In genomic region chr16:78740269-78740668, GRCh38 we compare ENCODE assay signal across 13 cellular contexts.
A peak's percentile ranks its signal among the peaks of the same experiment; 100 is the strongest.
DNase-seq lines count a peak whose midpoint lies in the region; ATAC-seq, FAIRE-seq and TF ChIP-seq lines count a peak whose summit lies in the region.
"Had no signal": no experiment of that assay in that cellular context is flagged by ENCODE, and none has a peak within 500 bp of the region (broad histone marks: within the 10 kb centered on the region; RNA-seq: fewer than 3 reads in every experiment).

No MANE protein-coding gene starts in this region.

- H4K20me1 ChIP-seq in PC-3 (ENCODE audit: low read length) = no peaks in the 10 kb centered on the region

- no peak for FAIRE-seq in kidney (lab: Jason Lieb, UNC)
- FAIRE-seq: A549, GM19239 had no signal

- H3K9ac ChIP-seq in kidney (ENCODE audit: low read length in 2 of 2) (no peak overlapping the region), PC-3 (ENCODE audit: low read length) (no peak overlapping the region)

- H3K27ac ChIP-seq in Peyer's patch (no peak overlapping the region), kidney (ENCODE audit: low read depth in 2 of 2, low read length in 2 of 2) (no peak overlapping the region), right lobe of liver (no peak overlapping the region), PC-3 (ENCODE audit: low read length) (no peak overlapping the region)
- H3K27ac ChIP-seq: A549 had no signal

- H3K9me2 ChIP-seq in PC-3 (replicated peaks; ENCODE audit: low read length) = no peaks in the 10 kb centered on the region

- H3K27me3 ChIP-seq in Peyer's patch (no peaks in the 10 kb centered on the region), right lobe of liver (no peaks in the 10 kb centered on the region), PC-3 (ENCODE audit: low read length) (no peaks in the 10 kb centered on the region)

- no TSS peak for BruUV-seq in PC-3 (replicated peaks; lab: Mats Ljungman, UMichigan)

- WGBS in right lobe of liver (ENCODE audit: insufficient coverage, low coverage, low lambda C conversion rate, missing lambda C conversion rate) = 51% methylated on average over 9 of the region's 12 CpGs

- ATAC-seq in right lobe of liver (peak; percentile 63 to 85 (median 82)), PC-3 (no peak), Right ventricle myocardium superior (ENCODE audit: poor library complexity) (no peak), omental fat pad (ENCODE audit: low FRiP score) (no peak)
- ATAC-seq: A549 had no signal

- no peak overlapping the region for H2AFZ ChIP-seq in PC-3 (ENCODE audit: low read length)

- no peaks in the 10 kb centered on the region for H3K9me3 ChIP-seq in Peyer's patch
- no peaks in the 10 kb centered on the region for H3K9me3 ChIP-seq in kidney (ENCODE audit: control insufficient read depth in 1 of 2, low read length in 2 of 2)
- H3K9me3 ChIP-seq in right lobe of liver = no peaks in the 10 kb centered on the region
- H3K9me3 ChIP-seq in PC-3 (ENCODE audit: low read length) = no peaks in the 10 kb centered on the region
- H3K9me3 ChIP-seq: A549 had no signal

- H3K4me1 ChIP-seq in Peyer's patch (peaks cover 0 to 11% (median 2%) of the 10 kb centered on the region in 4 donors), kidney (ENCODE audit: control insufficient read depth in 1 of 2, insufficient read depth in 1 of 2, low read depth in 1 of 2, low read length in 2 of 2) (no peaks in the 10 kb centered on the region), right lobe of liver (peaks cover 0 to 16% (median 0%) of the 10 kb centered on the region in 4 donors), PC-3 (ENCODE audit: insufficient read depth, low read length) (no peaks in the 10 kb centered on the region)
- H3K4me1 ChIP-seq: A549 had no signal

- POLR2A ChIA-PET in PC-3 (lab: Charles Lee; ENCODE audit: unreplicated experiment) = no interaction called here

- TF ChIP-seq CTCF in Peyer's patch (IDR thresholded peaks at IDR 0.05) (no peak), kidney (IDR thresholded peaks at IDR 0.05; ENCODE audit: borderline replicate concordance, extremely low read depth, insufficient read depth) (no peak), right lobe of liver (IDR thresholded peaks at IDR 0.05) (no peak), PC-3 (conservative IDR thresholded peaks at IDR 0.05; ENCODE audit: low read depth, low read length) (no peak), omental fat pad (IDR thresholded peaks at IDR 0.05) (no peak)

- no peak for TF ChIP-seq POLR2A in Peyer's patch (IDR thresholded peaks at IDR 0.05)
- no peak for TF ChIP-seq POLR2A in right lobe of liver (IDR thresholded peaks at IDR 0.05)

- peak in 2 of 3 donors; percentile 61 to 71 for DNase-seq in Peyer's patch
- no peak for DNase-seq in kidney
- peak; percentile 39 to 67 (median 58) for DNase-seq in right lobe of liver
- no peak for DNase-seq in NCI-H1048 (lab: John Stamatoyannopoulos, UW)
- no peak for DNase-seq in PC-3
- DNase-seq in Right ventricle myocardium superior = no peak
- DNase-seq in omental fat pad (ENCODE audit: low spot score) = no peak
- DNase-seq: DMS53, GF-D8, HCEC 1CT, HFFc6 had no signal

- H3K4me3 ChIP-seq in Peyer's patch (no peak overlapping the region), kidney (ENCODE audit: low read length in 2 of 2) (peak overlapping the region; percentile 10 to 22), right lobe of liver (no peak overlapping the region), PC-3 (ENCODE audit: low read length) (no peak overlapping the region)
- H3K4me3 ChIP-seq: A549 had no signal

- H3K79me2 ChIP-seq in PC-3 (ENCODE audit: low read length) = no peaks in the 10 kb centered on the region

- no peak overlapping the region for H3K4me2 ChIP-seq in PC-3 (ENCODE audit: low read length)
- H3K4me2 ChIP-seq: A549 had no signal

- H3F3A ChIP-seq in PC-3 (ENCODE audit: low read length, unreplicated experiment) = no peaks in the 10 kb centered on the region

- intact Hi-C loops in kidney (cut with DNase I) (no loop called here), right lobe of liver (cut with DNase I) (no loop called here), PC-3 (cut with micrococcal nuclease) (no loop called here), Right ventricle myocardium superior (cut with DNase I) (no loop called here)

- CTCF ChIA-PET in PC-3 (lab: Charles Lee) = no interaction called here

- H3K36me3 ChIP-seq in Peyer's patch (no peaks in the 10 kb centered on the region), kidney (ENCODE audit: control insufficient read depth in 1 of 2, insufficient read depth in 2 of 2, low read length in 2 of 2) (no peaks in the 10 kb centered on the region), right lobe of liver (no peaks in the 10 kb centered on the region), PC-3 (ENCODE audit: low read depth, low read length) (no peaks in the 10 kb centered on the region)

Comparison
In these comparisons a context has a peak if more than half of its experiments do, and no peak if none do; other contexts are left out.
1. DNase-seq: peak in Peyer's patch (2 of 3) and right lobe of liver (3 of 3); none in kidney (single experiment), NCI-H1048 (single experiment), PC-3 (single experiment), Right ventricle myocardium superior (single experiment) and omental fat pad (single experiment).
2. H3K4me3 ChIP-seq: peak in kidney (2 of 2); none in Peyer's patch (0 of 4), right lobe of liver (0 of 3) and PC-3 (single experiment).
3. ATAC-seq: peak in right lobe of liver (4 of 4); none in PC-3 (single experiment), Right ventricle myocardium superior (single experiment) and omental fat pad (single experiment).